Comparison of ENCODE assay signal across 19 cellular contexts in the genomic region with DNA sequence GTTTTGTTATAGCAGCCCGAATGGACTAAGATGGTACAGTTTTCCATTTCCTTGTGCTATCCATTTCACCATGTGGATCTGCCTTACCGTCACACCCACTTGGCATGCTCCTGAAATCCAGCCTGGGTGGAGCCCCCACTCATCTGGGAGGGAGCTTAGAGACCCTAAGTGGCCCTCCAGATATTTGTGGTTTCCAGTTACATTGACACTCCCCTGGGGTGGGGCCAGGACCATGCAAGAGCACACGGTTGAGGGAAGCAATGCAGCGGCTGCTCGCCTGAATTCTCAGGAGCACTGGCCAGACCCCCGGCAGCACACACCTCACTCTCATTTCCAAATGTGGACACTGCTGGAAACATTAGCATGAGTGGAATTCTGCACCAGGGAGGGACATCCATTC.
"Had no signal": no experiment of that assay in that cellular context is flagged by ENCODE, and none has a peak within 500 bp of the region (broad histone marks: within the 10 kb centered on the region; RNA-seq: fewer than 3 reads in every experiment).

No MANE protein-coding gene starts in this region.

- H3K4me1 ChIP-seq: gastrocnemius medialis, prostate gland, right atrium auricular region, sigmoid colon, stomach, thyroid gland had no signal

- H3K27ac ChIP-seq: dorsolateral prefrontal cortex, gastrocnemius medialis, hepatocyte, prostate gland, right atrium auricular region, sigmoid colon, stomach, thyroid gland had no signal

- H3K9me3 ChIP-seq: gastrocnemius medialis, prostate gland, right atrium auricular region, sigmoid colon, stomach, thyroid gland had no signal

- DNase-seq: dorsolateral prefrontal cortex; effector CD4-positive, alpha-beta T cell; gastrocnemius medialis; head of caudate nucleus; kidney; naive thymus-derived CD8-positive, alpha-beta T cell; nephron progenitor cell; nucleus accumbens; sigmoid colon; stimulated activated CD4-positive, alpha-beta T cell treated with anti-CD3 and anti-CD28 coated beads, Interleukin-2, amount 100 ng/mL, for 24 hours; stimulated activated CD4-positive, alpha-beta T cell treated with anti-CD3 and anti-CD28 coated beads, Interleukin-4, amount 100 ng/mL, for 24 hours; stimulated activated naive CD4-positive, alpha-beta T cell treated with Interleukin-2 at 50 U/mL for 16 hours; stomach; thyroid gland had no signal

- ATAC-seq: gastrocnemius medialis; left lobe of liver; naive thymus-derived CD8-positive, alpha-beta T cell; stimulated activated effector memory CD8-positive, alpha-beta T cell treated with anti-CD3 and anti-CD28 coated beads, Interleukin-12 subunit alpha, Interleukin-12 subunit beta, amount 100 ng/mL, for 72 hours had no signal

- H3K36me3 ChIP-seq: gastrocnemius medialis, prostate gland, right atrium auricular region, sigmoid colon, stomach, thyroid gland had no signal

- H3K27me3 ChIP-seq: dorsolateral prefrontal cortex, gastrocnemius medialis, hepatocyte, right atrium auricular region, sigmoid colon, stomach, thyroid gland had no signal

- H3K4me3 ChIP-seq: dorsolateral prefrontal cortex, gastrocnemius medialis, hepatocyte, prostate gland, right atrium auricular region, sigmoid colon, stomach, thyroid gland had no signal
